1 cellular context compared by ENCODE assay signal in genomic region chr2:107633580-107634147, GRCh38.
TF ChIP-seq lines count a peak whose summit lies in the region.

No MANE protein-coding gene starts in this region.

TF ChIP-seq in SK-N-SH, 30 proteins besides CTCF, POLR2A, EP300 and RAD21 (continued from another document):
- TF ChIP-seq, protein P1, sequence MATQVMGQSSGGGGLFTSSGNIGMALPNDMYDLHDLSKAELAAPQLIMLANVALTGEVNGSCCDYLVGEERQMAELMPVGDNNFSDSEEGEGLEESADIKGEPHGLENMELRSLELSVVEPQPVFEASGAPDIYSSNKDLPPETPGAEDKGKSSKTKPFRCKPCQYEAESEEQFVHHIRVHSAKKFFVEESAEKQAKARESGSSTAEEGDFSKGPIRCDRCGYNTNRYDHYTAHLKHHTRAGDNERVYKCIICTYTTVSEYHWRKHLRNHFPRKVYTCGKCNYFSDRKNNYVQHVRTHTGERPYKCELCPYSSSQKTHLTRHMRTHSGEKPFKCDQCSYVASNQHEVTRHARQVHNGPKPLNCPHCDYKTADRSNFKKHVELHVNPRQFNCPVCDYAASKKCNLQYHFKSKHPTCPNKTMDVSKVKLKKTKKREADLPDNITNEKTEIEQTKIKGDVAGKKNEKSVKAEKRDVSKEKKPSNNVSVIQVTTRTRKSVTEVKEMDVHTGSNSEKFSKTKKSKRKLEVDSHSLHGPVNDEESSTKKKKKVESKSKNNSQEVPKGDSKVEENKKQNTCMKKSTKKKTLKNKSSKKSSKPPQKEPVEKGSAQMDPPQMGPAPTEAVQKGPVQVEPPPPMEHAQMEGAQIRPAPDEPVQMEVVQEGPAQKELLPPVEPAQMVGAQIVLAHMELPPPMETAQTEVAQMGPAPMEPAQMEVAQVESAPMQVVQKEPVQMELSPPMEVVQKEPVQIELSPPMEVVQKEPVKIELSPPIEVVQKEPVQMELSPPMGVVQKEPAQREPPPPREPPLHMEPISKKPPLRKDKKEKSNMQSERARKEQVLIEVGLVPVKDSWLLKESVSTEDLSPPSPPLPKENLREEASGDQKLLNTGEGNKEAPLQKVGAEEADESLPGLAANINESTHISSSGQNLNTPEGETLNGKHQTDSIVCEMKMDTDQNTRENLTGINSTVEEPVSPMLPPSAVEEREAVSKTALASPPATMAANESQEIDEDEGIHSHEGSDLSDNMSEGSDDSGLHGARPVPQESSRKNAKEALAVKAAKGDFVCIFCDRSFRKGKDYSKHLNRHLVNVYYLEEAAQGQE (IDR thresholded peaks at IDR 0.05; ENCODE audit: low read depth, low read length) = no peak
- TF ChIP-seq CHD2 (IDR thresholded peaks at IDR 0.05; ENCODE audit: low read length, partially characterized antibody) (no peak), JUND (IDR thresholded peaks at IDR 0.05) (peak; percentile 69)
- TF ChIP-seq, protein P2, sequence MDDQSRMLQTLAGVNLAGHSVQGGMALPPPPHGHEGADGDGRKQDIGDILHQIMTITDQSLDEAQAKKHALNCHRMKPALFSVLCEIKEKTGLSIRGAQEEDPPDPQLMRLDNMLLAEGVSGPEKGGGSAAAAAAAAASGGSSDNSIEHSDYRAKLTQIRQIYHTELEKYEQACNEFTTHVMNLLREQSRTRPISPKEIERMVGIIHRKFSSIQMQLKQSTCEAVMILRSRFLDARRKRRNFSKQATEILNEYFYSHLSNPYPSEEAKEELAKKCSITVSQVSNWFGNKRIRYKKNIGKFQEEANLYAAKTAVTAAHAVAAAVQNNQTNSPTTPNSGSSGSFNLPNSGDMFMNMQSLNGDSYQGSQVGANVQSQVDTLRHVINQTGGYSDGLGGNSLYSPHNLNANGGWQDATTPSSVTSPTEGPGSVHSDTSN (IDR thresholded peaks at IDR 0.05) = peak; percentile 61
TF ChIP-seq in SK-N-SH: peak in this region for 5.
